10 cellular contexts compared by ENCODE assay signal in the genomic region with DNA sequence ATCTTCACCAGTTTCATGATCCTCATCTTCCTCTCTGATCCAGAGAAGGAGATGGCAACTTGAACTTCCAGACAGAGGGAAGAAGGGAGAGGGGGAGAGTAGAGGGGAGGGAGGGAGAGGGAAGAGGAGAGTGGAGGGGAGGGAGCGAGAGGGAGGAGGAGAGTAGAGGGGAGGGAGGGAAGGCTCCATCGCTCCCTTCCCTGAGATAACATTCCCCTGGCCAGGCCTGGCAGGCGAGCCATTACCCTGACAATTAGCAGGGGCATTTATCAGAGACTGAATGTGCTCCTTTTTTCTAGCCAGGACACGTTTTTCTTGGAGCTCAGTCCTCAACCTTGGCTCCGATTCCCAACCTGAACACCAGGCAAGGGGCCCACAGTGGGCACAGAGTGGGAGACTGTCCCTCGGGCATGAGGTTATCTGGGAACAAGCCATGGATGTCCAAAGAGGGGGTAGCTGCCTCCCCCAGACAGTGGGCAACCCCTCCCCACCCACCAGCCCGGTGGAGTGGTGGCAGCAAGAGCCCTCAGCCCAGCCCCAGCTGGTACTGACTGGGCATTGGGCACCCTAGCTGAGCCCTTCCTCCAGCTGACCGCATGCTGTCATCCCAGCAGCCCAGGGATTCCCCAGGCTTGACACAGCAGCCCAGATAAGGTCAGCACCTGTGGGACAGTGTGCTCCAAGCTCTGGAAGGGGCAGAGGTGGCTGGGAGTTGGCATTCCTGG.
DNase-seq lines count a peak whose midpoint lies in the region; FAIRE-seq and TF ChIP-seq lines count a peak whose summit lies in the region.
"Had no signal": no experiment of that assay in that cellular context is flagged by ENCODE, and none has a peak within 500 bp of the region (broad histone marks: within the 10 kb centered on the region; RNA-seq: fewer than 3 reads in every experiment).

No MANE protein-coding gene starts in this region.

- H3K27ac ChIP-seq in A673 (ENCODE audit: low read depth, low read length, poor library complexity, severe bottlenecking) (no peak overlapping the region), small intestine (ENCODE audit: low read depth in 1 of 2, low read length in 1 of 2) (peak overlapping the region in 1 of 2 donors; percentile 79)

- H3K36me3 ChIP-seq in A673 (ENCODE audit: insufficient read depth, low read length, poor library complexity, severe bottlenecking): peaks cover 4% of the 10 kb centered on the region
- H3K36me3 ChIP-seq in small intestine (ENCODE audit: control insufficient read depth in 2 of 2, insufficient read depth in 2 of 2, low read length in 2 of 2): no peaks in the 10 kb centered on the region

- intact Hi-C loops in A673 (cut with micrococcal nuclease; ENCODE audit: unreplicated experiment): no loop called here
- intact Hi-C loops in activated T-helper 2 cell treated with anti-CD3 and anti-CD28 coated beads, Interferon-gamma antibody, Interleukin-2, Interleukin-4, amounts not matched to agents 10 μg/mL and 5 μg/mL and 100 μg/mL, durations not matched to agents 14 hours and 24 hours and 36 hours (cut with micrococcal nuclease): no loop called here

- H3K4me3 Mint-ChIP-seq in activated T-helper 2 cell treated with anti-CD3 and anti-CD28 coated beads, Interferon-gamma antibody, Interleukin-2, Interleukin-4, amounts not matched to agents 10 μg/mL and 5 μg/mL and 100 μg/mL, durations not matched to agents 14 hours and 24 hours and 36 hours (ENCODE audit: low read depth): no peak overlapping the region
- H3K4me3 Mint-ChIP-seq: nephron progenitor cell had no signal

- TF ChIP-seq CTCF in A673 (conservative IDR thresholded peaks at IDR 0.05; ENCODE audit: low read depth, low read length) (no peak), GM10266 (IDR thresholded peaks at IDR 0.05; ENCODE audit: control insufficient read depth, insufficient read depth, low read depth, missing control alignments) (no peak)

- no TSS peak for BruUV-seq in A673 (replicated peaks; lab: Mats Ljungman, UMichigan)

- WGBS in small intestine, 3 donors: 60 to 66% (median 64%) methylated on average over 8 of the region's 8 CpGs

- CTCF ChIA-PET in A673 (lab: Charles Lee): no interaction called here

- no peaks in the 10 kb centered on the region for H3K27me3 ChIP-seq in A673 (replicated peaks; ENCODE audit: insufficient read depth, low read depth, low read length, poor library complexity)
- H3K27me3 ChIP-seq in small intestine (ENCODE audit: control insufficient read depth in 2 of 2, insufficient read depth in 2 of 2, low read length in 2 of 2): no peaks in the 10 kb centered on the region
- H3K27me3 ChIP-seq: MG63 had no signal

- no peaks in the 10 kb centered on the region for H3K4me1 Mint-ChIP-seq in activated T-helper 2 cell treated with anti-CD3 and anti-CD28 coated beads, Interferon-gamma antibody, Interleukin-2, Interleukin-4, amounts not matched to agents 10 μg/mL and 5 μg/mL and 100 μg/mL, durations not matched to agents 14 hours and 24 hours and 36 hours (ENCODE audit: low read depth)

- no peak overlapping the region for H3K4me3 ChIP-seq in A673 (ENCODE audit: low read depth, low read length, poor library complexity, severe bottlenecking)
- no peak overlapping the region for H3K4me3 ChIP-seq in small intestine (ENCODE audit: low read depth in 1 of 2, low read length in 2 of 2)
- H3K4me3 ChIP-seq: MG63 had no signal

- POLR2A ChIA-PET in A673 (lab: Charles Lee; ENCODE audit: low non-redundant PET): no interaction called here

- H3K27me3 Mint-ChIP-seq in activated T-helper 2 cell treated with anti-CD3 and anti-CD28 coated beads, Interferon-gamma antibody, Interleukin-2, Interleukin-4, amounts not matched to agents 10 μg/mL and 5 μg/mL and 100 μg/mL, durations not matched to agents 14 hours and 24 hours and 36 hours (ENCODE audit: low read depth): no peaks in the 10 kb centered on the region

- no peaks in the 10 kb centered on the region for H3K9me3 Mint-ChIP-seq in activated T-helper 2 cell treated with anti-CD3 and anti-CD28 coated beads, Interferon-gamma antibody, Interleukin-2, Interleukin-4, amounts not matched to agents 10 μg/mL and 5 μg/mL and 100 μg/mL, durations not matched to agents 14 hours and 24 hours and 36 hours
- H3K9me3 Mint-ChIP-seq: nephron progenitor cell had no signal

- H3K36me3 Mint-ChIP-seq in activated T-helper 2 cell treated with anti-CD3 and anti-CD28 coated beads, Interferon-gamma antibody, Interleukin-2, Interleukin-4, amounts not matched to agents 10 μg/mL and 5 μg/mL and 100 μg/mL, durations not matched to agents 14 hours and 24 hours and 36 hours (ENCODE audit: low read depth): no peaks in the 10 kb centered on the region

- H3K4me1 ChIP-seq in A673 (ENCODE audit: insufficient read depth, low read length, poor library complexity, severe bottlenecking): no peaks in the 10 kb centered on the region
- H3K4me1 ChIP-seq in small intestine (ENCODE audit: control insufficient read depth in 2 of 2, insufficient read depth in 1 of 2, low read depth in 1 of 2, low read length in 1 of 2): no peaks in the 10 kb centered on the region

- H3K9me3 ChIP-seq in A673 (ENCODE audit: low read depth, low read length, poor library complexity, severe bottlenecking): no peaks in the 10 kb centered on the region
- H3K9me3 ChIP-seq in small intestine (ENCODE audit: control insufficient read depth, low read depth): no peaks in the 10 kb centered on the region
- H3K9me3 ChIP-seq: MG63 had no signal

- no peak overlapping the region for H3K27ac Mint-ChIP-seq in activated T-helper 2 cell treated with anti-CD3 and anti-CD28 coated beads, Interferon-gamma antibody, Interleukin-2, Interleukin-4, amounts not matched to agents 10 μg/mL and 5 μg/mL and 100 μg/mL, durations not matched to agents 14 hours and 24 hours and 36 hours

- DNase-seq in EH (ENCODE audit: low read depth) (peak; percentile 81), astrocyte of the hippocampus (ENCODE audit: low read depth, low spot score) (peak; percentile 76), iPS-NIHi7 (ENCODE audit: extremely low spot score) (peak; percentile 64), renal cortical epithelial cell (ENCODE audit: low read depth) (peak; percentile 65), A673 (ENCODE audit: low spot score) (no peak), GM10266 (ENCODE audit: extremely low spot score) (no peak), small intestine (no peak)
- no peak for DNase-seq in activated T-helper 2 cell treated with anti-CD3 and anti-CD28 coated beads, Interferon-gamma antibody, Interleukin-2, Interleukin-4, amounts not matched to agents 10 μg/mL and 5 μg/mL and 100 μg/mL, durations not matched to agents 14 hours and 24 hours and 36 hours (ENCODE audit: low spot score)
- DNase-seq: MG63, nephron progenitor cell had no signal

- no peak for FAIRE-seq in small intestine (lab: Jason Lieb, UNC)

Comparison
In these comparisons a context has a peak if more than half of its experiments do, and no peak if none do; other contexts are left out.
1. DNase-seq: peak in EH (single experiment), astrocyte of the hippocampus (single experiment), iPS-NIHi7 (single experiment) and renal cortical epithelial cell (single experiment); none in A673 (single experiment), activated T-helper 2 cell treated with anti-CD3 and anti-CD28 coated beads, Interferon-gamma antibody, Interleukin-2, Interleukin-4, amounts not matched to agents 10 μg/mL and 5 μg/mL and 100 μg/mL, durations not matched to agents 14 hours and 24 hours and 36 hours (single experiment), GM10266 (single experiment) and small intestine (single experiment).